Comparison of ENCODE assay signal across 8 cellular contexts in the genomic region with DNA sequence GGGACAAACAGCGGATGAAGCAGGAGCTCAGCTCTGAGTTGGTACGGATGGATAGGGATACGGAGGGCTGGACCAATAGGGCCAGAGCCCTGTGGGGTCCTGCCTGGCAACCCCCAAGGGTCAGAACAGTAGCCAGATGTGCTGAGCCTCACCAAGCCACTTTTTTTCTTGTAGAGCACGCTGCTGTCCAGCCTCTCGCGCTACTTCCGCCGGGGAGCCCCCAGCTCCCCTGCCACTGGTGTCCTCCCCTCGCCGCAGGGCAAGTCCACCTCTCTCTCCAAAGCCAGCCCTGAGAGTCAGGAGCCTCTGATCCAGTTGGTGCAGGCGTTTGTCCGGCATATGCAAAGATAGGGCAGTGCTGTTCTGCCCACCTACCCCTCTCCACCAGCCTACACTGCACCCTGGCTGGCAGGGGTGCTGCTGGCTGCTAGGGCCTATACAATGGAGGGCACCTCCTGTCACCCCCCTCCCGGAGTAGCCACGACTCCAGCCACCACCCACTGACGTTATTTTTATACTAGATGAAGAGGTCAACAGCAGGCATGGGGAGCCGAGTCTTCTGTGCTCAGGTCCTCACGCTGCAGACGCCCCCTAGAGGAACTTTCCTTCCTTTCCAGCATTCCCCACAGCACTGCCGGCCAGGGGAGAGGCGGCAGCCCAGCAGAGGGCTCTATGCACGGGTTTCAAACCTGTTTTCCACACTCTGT. TPM values are rescaled to one million over a fixed set of nuclear protein-coding genes. Genes with fewer than 3 reads are reported as not detected.
DNase-seq lines count a peak whose midpoint lies in the region; ATAC-seq and TF ChIP-seq lines count a peak whose summit lies in the region.

No MANE protein-coding gene starts in this region.

- H3K4me3 ChIP-seq in CD4-positive, alpha-beta memory T cell (ENCODE audit: low read length in 2 of 2), result no peak overlapping the region
- H3K4me3 ChIP-seq in HFF-Myc (replicated peaks; ENCODE audit: low read depth, low read length) (no peak overlapping the region), NT2/D1 (ENCODE audit: insufficient read length, low read depth) (no peak overlapping the region), fibroblast of pulmonary artery (replicated peaks; ENCODE audit: low read depth, low read length) (no peak overlapping the region), tibial artery (no peak overlapping the region)

- peak in 4 of 5 donors; percentile 31 to 44 (median 38) for DNase-seq in CD4-positive, alpha-beta memory T cell
- DNase-seq in HFF-Myc (ENCODE audit: extremely low read depth, low read depth) (peak; percentile 48), NT2/D1 (ENCODE audit: low read depth, low spot score) (peak; percentile 72), fibroblast of pulmonary artery (ENCODE audit: low read depth) (peak; percentile 79), neural crest cell (ENCODE audit: low read depth, low spot score) (peak; percentile 65), tibial artery (peak; percentile 69 to 82)
- peak; percentile 22 for DNase-seq in activated T-helper 1 cell treated with anti-CD3 and anti-CD28 coated beads, Interleukin-12 subunit alpha, Interleukin-12 subunit beta, Interleukin-2, Interleukin-4 antibody, amounts not matched to agents 30 ng/mL and 10 ng/mL and 1 ng/mL, durations not matched to agents 14 hours and 24 hours and 36 hours (ENCODE audit: low spot score)

- no peaks in the 10 kb centered on the region for H3K4me1 ChIP-seq in CD4-positive, alpha-beta memory T cell (ENCODE audit: insufficient read depth, low read length)
- peaks cover 30% of the 10 kb centered on the region for H3K4me1 ChIP-seq in NT2/D1 (ENCODE audit: insufficient read depth, insufficient read length)
- H3K4me1 ChIP-seq in tibial artery, result peaks cover 0 to 28% (median 23%) of the 10 kb centered on the region in 4 donors

- H3K27me3 Mint-ChIP-seq in CD4-positive, alpha-beta memory T cell, result no peaks in the 10 kb centered on the region
- no peaks in the 10 kb centered on the region for H3K27me3 Mint-ChIP-seq in activated T-helper 1 cell treated with anti-CD3 and anti-CD28 coated beads, Interleukin-12 subunit alpha, Interleukin-12 subunit beta, Interleukin-2, Interleukin-4 antibody, amounts not matched to agents 30 ng/mL and 10 ng/mL and 1 ng/mL, durations not matched to agents 14 hours and 24 hours and 36 hours (ENCODE audit: insufficient read depth)
- peaks cover 5% of the 10 kb centered on the region for H3K27me3 Mint-ChIP-seq in neural crest cell (ENCODE audit: low read depth)

- CTCF ChIA-PET in CD4-positive, alpha-beta memory T cell (lab: Charles Lee; ENCODE audit: partially characterized antibody), result interaction anchor here (0.5 to 2.5 kb wide), 8 partner anchors 9 to 600 kb away, joined by 3 to 13 read pairs (median 4); no protein-coding TSS in a partner anchor

- H3K4me1 Mint-ChIP-seq in CD4-positive, alpha-beta memory T cell, result peaks cover 0 to 2% (median 0%) of the 10 kb centered on the region in 4 donors
- no peaks in the 10 kb centered on the region for H3K4me1 Mint-ChIP-seq in activated T-helper 1 cell treated with anti-CD3 and anti-CD28 coated beads, Interleukin-12 subunit alpha, Interleukin-12 subunit beta, Interleukin-2, Interleukin-4 antibody, amounts not matched to agents 30 ng/mL and 10 ng/mL and 1 ng/mL, durations not matched to agents 14 hours and 24 hours and 36 hours (ENCODE audit: low read depth)
- H3K4me1 Mint-ChIP-seq in neural crest cell, result peaks cover 5% of the 10 kb centered on the region

- intact Hi-C loops in CD4-positive, alpha-beta memory T cell (cut with micrococcal nuclease), result no loop called here
- intact Hi-C loops in activated T-helper 1 cell treated with anti-CD3 and anti-CD28 coated beads, Interleukin-12 subunit alpha, Interleukin-12 subunit beta, Interleukin-2, Interleukin-4 antibody, amounts not matched to agents 30 ng/mL and 10 ng/mL and 1 ng/mL, durations not matched to agents 14 hours and 24 hours and 36 hours (cut with micrococcal nuclease), result no loop called here
- intact Hi-C loops in tibial artery (cut with DNase I; ENCODE audit: low total_unique reads), result no loop called here

- H3K4me3 Mint-ChIP-seq in CD4-positive, alpha-beta memory T cell, result no peak overlapping the region
- no peak overlapping the region for H3K4me3 Mint-ChIP-seq in activated T-helper 1 cell treated with anti-CD3 and anti-CD28 coated beads, Interleukin-12 subunit alpha, Interleukin-12 subunit beta, Interleukin-2, Interleukin-4 antibody, amounts not matched to agents 30 ng/mL and 10 ng/mL and 1 ng/mL, durations not matched to agents 14 hours and 24 hours and 36 hours
- H3K4me3 Mint-ChIP-seq in neural crest cell, result peak overlapping the region; percentile 86

- POLR2A ChIA-PET in CD4-positive, alpha-beta memory T cell (lab: Charles Lee; ENCODE audit: partially characterized antibody), result interaction anchor here (0.8 kb wide), 1 partner anchor 75 kb away, joined by 3 read pairs; a partner anchor contains a TSS

- ATAC-seq in GM18861 (IDR thresholded peaks at IDR 0.05; ENCODE audit: unreplicated experiment), result no peak

- H3K27me3 ChIP-seq in CD4-positive, alpha-beta memory T cell (ENCODE audit: insufficient read depth, low read length), result no peaks in the 10 kb centered on the region
- no peaks in the 10 kb centered on the region for H3K27me3 ChIP-seq in NT2/D1 (ENCODE audit: insufficient read depth, insufficient read length)
- H3K27me3 ChIP-seq in tibial artery, result no peaks in the 10 kb centered on the region

- H3K9ac ChIP-seq in NT2/D1 (ENCODE audit: insufficient read length, low read depth), result no peak overlapping the region

- H3K27ac ChIP-seq in CD4-positive, alpha-beta memory T cell (ENCODE audit: low read depth, low read length), result no peak overlapping the region
- peak overlapping the region; percentile 73 for H3K27ac ChIP-seq in tibial artery

- H3K36me3 Mint-ChIP-seq in CD4-positive, alpha-beta memory T cell, result peaks cover 34 to 61% of the 10 kb centered on the region in 2 donors
- H3K36me3 Mint-ChIP-seq in activated T-helper 1 cell treated with anti-CD3 and anti-CD28 coated beads, Interleukin-12 subunit alpha, Interleukin-12 subunit beta, Interleukin-2, Interleukin-4 antibody, amounts not matched to agents 30 ng/mL and 10 ng/mL and 1 ng/mL, durations not matched to agents 14 hours and 24 hours and 36 hours (ENCODE audit: low read depth), result peaks cover 37% of the 10 kb centered on the region
- H3K36me3 Mint-ChIP-seq in neural crest cell (ENCODE audit: low read depth), result peaks cover 15% of the 10 kb centered on the region

- no peaks in the 10 kb centered on the region for H3K9me3 ChIP-seq in CD4-positive, alpha-beta memory T cell (ENCODE audit: control insufficient read depth in 1 of 2, low read length in 2 of 2)
- H3K9me3 ChIP-seq in NT2/D1 (ENCODE audit: insufficient read depth, low read length) (no peaks in the 10 kb centered on the region), tibial artery (no peaks in the 10 kb centered on the region)

- peak overlapping the region in 3 of 7 donors; percentile 18 to 75 (median 38) for H3K27ac Mint-ChIP-seq in CD4-positive, alpha-beta memory T cell
- peak overlapping the region; percentile 40 for H3K27ac Mint-ChIP-seq in activated T-helper 1 cell treated with anti-CD3 and anti-CD28 coated beads, Interleukin-12 subunit alpha, Interleukin-12 subunit beta, Interleukin-2, Interleukin-4 antibody, amounts not matched to agents 30 ng/mL and 10 ng/mL and 1 ng/mL, durations not matched to agents 14 hours and 24 hours and 36 hours
- H3K27ac Mint-ChIP-seq in neural crest cell (ENCODE audit: unreplicated experiment), result peak overlapping the region; percentile 8

- H3K36me3 ChIP-seq in CD4-positive, alpha-beta memory T cell (ENCODE audit: insufficient read depth, low read length), result peaks cover 41% of the 10 kb centered on the region
- H3K36me3 ChIP-seq in NT2/D1 (ENCODE audit: insufficient read depth, insufficient read length, low read length), result peaks cover 88% of the 10 kb centered on the region
- H3K36me3 ChIP-seq in tibial artery, result peaks cover 37 to 95% (median 75%) of the 10 kb centered on the region in 3 donors

- TF ChIP-seq CTCF in HFF-Myc (IDR thresholded peaks at IDR 0.05; ENCODE audit: low read depth, low read length, missing control alignments), result peak; percentile 94
- TF ChIP-seq CTCF in fibroblast of pulmonary artery (IDR thresholded peaks at IDR 0.05; ENCODE audit: low read length, missing control alignments), result peak; percentile 99
- TF ChIP-seq CTCF in neural crest cell (conservative IDR thresholded peaks at IDR 0.05), result peak; percentile 87
- TF ChIP-seq CTCF in tibial artery (IDR thresholded peaks at IDR 0.05), result peak; percentile 74 to 78

- no peaks in the 10 kb centered on the region for H3K9me3 Mint-ChIP-seq in CD4-positive, alpha-beta memory T cell
- no peaks in the 10 kb centered on the region for H3K9me3 Mint-ChIP-seq in activated T-helper 1 cell treated with anti-CD3 and anti-CD28 coated beads, Interleukin-12 subunit alpha, Interleukin-12 subunit beta, Interleukin-2, Interleukin-4 antibody, amounts not matched to agents 30 ng/mL and 10 ng/mL and 1 ng/mL, durations not matched to agents 14 hours and 24 hours and 36 hours
- H3K9me3 Mint-ChIP-seq in neural crest cell, result no peaks in the 10 kb centered on the region

RNA-seq across cellular contexts. Expression of a gene that starts 21.6 kb away (rescaled TPM):
- 100 to 1,000 TPM; 111 to 113 TPM for total RNA-seq in CD4-positive, alpha-beta memory T cell
- 10 to 100 TPM; 23.8 to 43.5 TPM for polyA plus RNA-seq in CD4-positive, alpha-beta memory T cell
- 71.1 and 74.8 TPM in 2 replicates for total RNA-seq in activated T-helper 1 cell treated with anti-CD3 and anti-CD28 coated beads, Interleukin-12 subunit alpha, Interleukin-12 subunit beta, Interleukin-2, Interleukin-4 antibody, amounts not matched to agents 30 ng/mL and 10 ng/mL and 1 ng/mL, durations not matched to agents 14 hours and 24 hours and 36 hours
- total RNA-seq in neural crest cell, result 71.7 and 76.1 TPM in 2 replicates

RNA-seq across cellular contexts. Expression of a gene that starts 29.9 kb away (rescaled TPM):
- 10 to 100 TPM; 80.5 to 84.2 TPM for total RNA-seq in CD4-positive, alpha-beta memory T cell
- polyA plus RNA-seq in CD4-positive, alpha-beta memory T cell, result 10 to 100 TPM in 1 of 2 donors, 1 to 10 TPM in 1; 6.6 to 11.6 TPM
- 43.4 and 43.8 TPM in 2 replicates for total RNA-seq in activated T-helper 1 cell treated with anti-CD3 and anti-CD28 coated beads, Interleukin-12 subunit alpha, Interleukin-12 subunit beta, Interleukin-2, Interleukin-4 antibody, amounts not matched to agents 30 ng/mL and 10 ng/mL and 1 ng/mL, durations not matched to agents 14 hours and 24 hours and 36 hours
- total RNA-seq in neural crest cell, result 34.4 and 38.3 TPM in 2 replicates

RNA-seq across cellular contexts. Expression of a gene that starts 59.0 kb away (rescaled TPM):
- total RNA-seq in CD4-positive, alpha-beta memory T cell, result 10 to 100 TPM; 70.1 to 70.8 TPM
- 10 to 100 TPM; 27.2 to 39.4 TPM for polyA plus RNA-seq in CD4-positive, alpha-beta memory T cell
- 154 and 158 TPM in 2 replicates for total RNA-seq in activated T-helper 1 cell treated with anti-CD3 and anti-CD28 coated beads, Interleukin-12 subunit alpha, Interleukin-12 subunit beta, Interleukin-2, Interleukin-4 antibody, amounts not matched to agents 30 ng/mL and 10 ng/mL and 1 ng/mL, durations not matched to agents 14 hours and 24 hours and 36 hours
- total RNA-seq in neural crest cell, result 128 TPM in 2 replicates

RNA-seq across cellular contexts. Expression of a gene that starts 59.1 kb away (rescaled TPM):
- 10 to 100 TPM in 1 of 2 experiments, 1 to 10 TPM in 1; 9.9 to 12.9 TPM for total RNA-seq in CD4-positive, alpha-beta memory T cell
- polyA plus RNA-seq in CD4-positive, alpha-beta memory T cell, result 10 to 100 TPM in 1 of 2 donors, 1 to 10 TPM in 1; 9.1 to 11.7 TPM
- 17.7 and 18.1 TPM in 2 replicates for total RNA-seq in activated T-helper 1 cell treated with anti-CD3 and anti-CD28 coated beads, Interleukin-12 subunit alpha, Interleukin-12 subunit beta, Interleukin-2, Interleukin-4 antibody, amounts not matched to agents 30 ng/mL and 10 ng/mL and 1 ng/mL, durations not matched to agents 14 hours and 24 hours and 36 hours
- 20.7 and 21.1 TPM in 2 replicates for total RNA-seq in neural crest cell

Comparison
In these comparisons a context has a peak if more than half of its experiments do, and no peak if none do; other contexts are left out.
1. DNase-seq: peak in every context shown above with its lines; median percentile 79 in fibroblast of pulmonary artery; 76 in tibial artery; 72 in NT2/D1; 65 in neural crest cell; 48 in HFF-Myc; 38 in CD4-positive, alpha-beta memory T cell; 22 in activated T-helper 1 cell treated with anti-CD3 and anti-CD28 coated beads, Interleukin-12 subunit alpha, Interleukin-12 subunit beta, Interleukin-2, Interleukin-4 antibody, amounts not matched to agents 30 ng/mL and 10 ng/mL and 1 ng/mL, durations not matched to agents 14 hours and 24 hours and 36 hours.